In the genomic region with DNA sequence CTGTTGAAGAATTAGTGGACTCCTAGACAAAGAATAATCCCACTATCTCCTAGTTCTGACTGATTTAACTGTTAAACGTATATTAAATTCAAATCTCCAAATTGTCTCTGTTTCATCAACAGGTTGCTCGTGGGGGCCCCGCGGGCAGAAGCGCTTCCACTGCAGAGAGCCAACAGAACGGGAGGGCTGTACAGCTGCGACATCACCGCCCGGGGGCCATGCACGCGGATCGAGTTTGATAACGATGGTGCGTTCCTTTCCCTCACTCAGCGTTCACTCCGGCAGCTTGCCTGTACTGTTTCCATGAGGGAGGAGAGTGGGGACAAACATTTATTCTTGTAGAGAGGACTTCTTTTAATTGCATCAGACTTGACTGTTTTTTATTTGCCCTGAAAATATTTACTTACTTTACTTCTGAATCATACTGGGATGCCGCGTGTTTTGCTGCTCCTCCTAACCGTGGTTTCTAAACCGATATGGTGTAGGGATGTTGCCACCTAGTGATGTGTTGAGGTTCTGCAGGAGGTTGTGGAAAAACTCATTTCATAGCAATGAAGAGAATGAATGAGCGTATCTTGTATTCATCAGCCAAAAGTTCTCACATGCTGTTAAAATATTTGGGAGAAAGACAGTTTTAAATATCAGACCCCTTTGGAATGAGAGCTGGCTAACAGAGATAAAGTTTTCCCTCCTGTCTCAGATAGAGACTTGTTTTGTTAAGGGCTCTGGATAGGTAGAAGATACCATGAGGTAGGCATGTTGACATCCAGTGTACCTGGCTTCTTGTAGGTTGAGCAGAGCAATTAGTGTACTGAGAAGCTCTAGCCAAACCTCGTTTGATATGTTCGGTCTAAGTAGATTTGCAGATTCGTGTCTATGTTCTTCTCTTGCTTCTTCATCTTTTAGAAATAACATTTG, we compare ENCODE assay signal across 1 cellular context.
TF ChIP-seq lines count a peak whose summit lies in the region.

No MANE protein-coding gene starts in this region.

TF ChIP-seq in HepG2, 621 proteins besides CTCF, POLR2A, EP300 and RAD21 (continued from another document and continues in another):
- TF ChIP-seq, protein P1, sequence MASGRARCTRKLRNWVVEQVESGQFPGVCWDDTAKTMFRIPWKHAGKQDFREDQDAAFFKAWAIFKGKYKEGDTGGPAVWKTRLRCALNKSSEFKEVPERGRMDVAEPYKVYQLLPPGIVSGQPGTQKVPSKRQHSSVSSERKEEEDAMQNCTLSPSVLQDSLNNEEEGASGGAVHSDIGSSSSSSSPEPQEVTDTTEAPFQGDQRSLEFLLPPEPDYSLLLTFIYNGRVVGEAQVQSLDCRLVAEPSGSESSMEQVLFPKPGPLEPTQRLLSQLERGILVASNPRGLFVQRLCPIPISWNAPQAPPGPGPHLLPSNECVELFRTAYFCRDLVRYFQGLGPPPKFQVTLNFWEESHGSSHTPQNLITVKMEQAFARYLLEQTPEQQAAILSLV (CRISPR knock-in tag; IDR thresholded peaks at IDR 0.05; ENCODE audit: borderline replicate concordance), result peak; percentile 57; the same call in 1 of the 2 replicates
- TF ChIP-seq NAIF1 (CRISPR knock-in tag; IDR thresholded peaks at IDR 0.05; ENCODE audit: borderline replicate concordance) (no peak), SALL2 (CRISPR knock-in tag; IDR thresholded peaks at IDR 0.05) (no peak), IKZF1 (IDR thresholded peaks at IDR 0.05) (no peak), ZMYM4 (CRISPR knock-in tag; IDR thresholded peaks at IDR 0.05) (peak; percentile 61), FOSL2 (CRISPR knock-in tag; IDR thresholded peaks at IDR 0.05) (peak; percentile 94), NR2F1 (CRISPR knock-in tag; IDR thresholded peaks at IDR 0.05) (no peak; a peak in 1 of 4 replicates), RELA (CRISPR knock-in tag; IDR thresholded peaks at IDR 0.05) (no peak), SATB2 (CRISPR knock-in tag; IDR thresholded peaks at IDR 0.05) (no peak), ZKSCAN8 (CRISPR knock-in tag; IDR thresholded peaks at IDR 0.05; ENCODE audit: borderline replicate concordance) (peak; percentile 52; the same call in 1 of the 2 replicates), ZNF720 (CRISPR knock-in tag; IDR thresholded peaks at IDR 0.05) (no peak), ZNF747 (CRISPR knock-in tag; IDR thresholded peaks at IDR 0.05; ENCODE audit: borderline replicate concordance) (no peak), ZNF546 (CRISPR knock-in tag; conservative IDR thresholded peaks at IDR 0.05) (no peak), GATAD1 (CRISPR knock-in tag; IDR thresholded peaks at IDR 0.05) (peak; percentile 35; the same call in 1 of the 2 replicates), ZNF615 (CRISPR knock-in tag; IDR thresholded peaks at IDR 0.05; ENCODE audit: borderline replicate concordance) (no peak), ZNF354B (CRISPR knock-in tag; IDR thresholded peaks at IDR 0.05) (no peak), PAWR (CRISPR knock-in tag; IDR thresholded peaks at IDR 0.05; ENCODE audit: borderline replicate concordance) (no peak), NONO (IDR thresholded peaks at IDR 0.05) (no peak), NONO (CRISPR knock-in tag; conservative IDR thresholded peaks at IDR 0.05) (0 out of 2 replicates have a peak, but pooled peaks have one; percentile 21), PAF1 (CRISPR knock-in tag; IDR thresholded peaks at IDR 0.05) (no peak), ARNT2 (CRISPR knock-in tag; IDR thresholded peaks at IDR 0.05; ENCODE audit: low read depth) (no peak), RFX3 (CRISPR knock-in tag; IDR thresholded peaks at IDR 0.05) (no peak), FOXJ3 (CRISPR knock-in tag; IDR thresholded peaks at IDR 0.05; ENCODE audit: borderline replicate concordance) (peak; percentile 68; the same call in 1 of the 2 replicates), NKX3-1 (CRISPR knock-in tag; IDR thresholded peaks at IDR 0.05) (no peak)
- TF ChIP-seq, protein P2, sequence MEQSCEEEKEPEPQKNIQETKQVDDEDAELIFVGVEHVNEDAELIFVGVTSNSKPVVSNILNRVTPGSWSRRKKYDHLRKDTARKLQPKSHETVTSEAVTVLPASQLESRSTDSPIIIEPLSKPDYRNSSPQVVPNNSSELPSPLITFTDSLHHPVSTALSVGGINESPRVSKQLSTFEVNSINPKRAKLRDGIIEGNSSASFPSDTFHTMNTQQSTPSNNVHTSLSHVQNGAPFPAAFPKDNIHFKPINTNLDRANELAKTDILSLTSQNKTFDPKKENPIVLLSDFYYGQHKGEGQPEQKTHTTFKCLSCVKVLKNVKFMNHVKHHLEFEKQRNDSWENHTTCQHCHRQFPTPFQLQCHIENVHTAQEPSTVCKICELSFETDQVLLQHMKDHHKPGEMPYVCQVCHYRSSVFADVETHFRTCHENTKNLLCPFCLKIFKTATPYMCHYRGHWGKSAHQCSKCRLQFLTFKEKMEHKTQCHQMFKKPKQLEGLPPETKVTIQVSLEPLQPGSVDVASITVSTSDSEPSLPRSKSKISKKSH (CRISPR knock-in tag; IDR thresholded peaks at IDR 0.05; ENCODE audit: borderline replicate concordance), result no peak
- TF ChIP-seq, protein P3, sequence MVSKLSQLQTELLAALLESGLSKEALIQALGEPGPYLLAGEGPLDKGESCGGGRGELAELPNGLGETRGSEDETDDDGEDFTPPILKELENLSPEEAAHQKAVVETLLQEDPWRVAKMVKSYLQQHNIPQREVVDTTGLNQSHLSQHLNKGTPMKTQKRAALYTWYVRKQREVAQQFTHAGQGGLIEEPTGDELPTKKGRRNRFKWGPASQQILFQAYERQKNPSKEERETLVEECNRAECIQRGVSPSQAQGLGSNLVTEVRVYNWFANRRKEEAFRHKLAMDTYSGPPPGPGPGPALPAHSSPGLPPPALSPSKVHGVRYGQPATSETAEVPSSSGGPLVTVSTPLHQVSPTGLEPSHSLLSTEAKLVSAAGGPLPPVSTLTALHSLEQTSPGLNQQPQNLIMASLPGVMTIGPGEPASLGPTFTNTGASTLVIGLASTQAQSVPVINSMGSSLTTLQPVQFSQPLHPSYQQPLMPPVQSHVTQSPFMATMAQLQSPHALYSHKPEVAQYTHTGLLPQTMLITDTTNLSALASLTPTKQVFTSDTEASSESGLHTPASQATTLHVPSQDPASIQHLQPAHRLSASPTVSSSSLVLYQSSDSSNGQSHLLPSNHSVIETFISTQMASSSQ (IDR thresholded peaks at IDR 0.05; ENCODE audit: low read depth), result no peak
- TF ChIP-seq, protein P3 (CRISPR knock-in tag; IDR thresholded peaks at IDR 0.05; ENCODE audit: borderline replicate concordance), result 0 out of 2 replicates have a peak, but pooled peaks have one; percentile 51
- TF ChIP-seq, protein P4, sequence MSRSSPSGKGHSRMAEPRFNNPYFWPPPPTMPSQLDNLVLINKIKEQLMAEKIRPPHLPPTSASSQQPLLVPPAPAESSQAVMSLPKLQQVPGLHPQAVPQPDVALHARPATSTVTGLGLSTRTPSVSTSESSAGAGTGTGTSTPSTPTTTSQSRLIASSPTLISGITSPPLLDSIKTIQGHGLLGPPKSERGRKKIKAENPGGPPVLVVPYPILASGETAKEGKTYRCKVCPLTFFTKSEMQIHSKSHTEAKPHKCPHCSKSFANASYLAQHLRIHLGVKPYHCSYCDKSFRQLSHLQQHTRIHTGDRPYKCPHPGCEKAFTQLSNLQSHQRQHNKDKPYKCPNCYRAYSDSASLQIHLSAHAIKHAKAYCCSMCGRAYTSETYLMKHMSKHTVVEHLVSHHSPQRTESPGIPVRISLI (CRISPR knock-in tag; IDR thresholded peaks at IDR 0.05; ENCODE audit: borderline replicate concordance), result peak; percentile 37; the same call in 1 of the 2 replicates
- TF ChIP-seq, protein P5, sequence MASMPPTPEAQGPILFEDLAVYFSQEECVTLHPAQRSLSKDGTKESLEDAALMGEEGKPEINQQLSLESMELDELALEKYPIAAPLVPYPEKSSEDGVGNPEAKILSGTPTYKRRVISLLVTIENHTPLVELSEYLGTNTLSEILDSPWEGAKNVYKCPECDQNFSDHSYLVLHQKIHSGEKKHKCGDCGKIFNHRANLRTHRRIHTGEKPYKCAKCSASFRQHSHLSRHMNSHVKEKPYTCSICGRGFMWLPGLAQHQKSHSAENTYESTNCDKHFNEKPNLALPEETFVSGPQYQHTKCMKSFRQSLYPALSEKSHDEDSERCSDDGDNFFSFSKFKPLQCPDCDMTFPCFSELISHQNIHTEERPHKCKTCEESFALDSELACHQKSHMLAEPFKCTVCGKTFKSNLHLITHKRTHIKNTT (CRISPR knock-in tag; IDR thresholded peaks at IDR 0.05), result no peak
- TF ChIP-seq, protein P6, sequence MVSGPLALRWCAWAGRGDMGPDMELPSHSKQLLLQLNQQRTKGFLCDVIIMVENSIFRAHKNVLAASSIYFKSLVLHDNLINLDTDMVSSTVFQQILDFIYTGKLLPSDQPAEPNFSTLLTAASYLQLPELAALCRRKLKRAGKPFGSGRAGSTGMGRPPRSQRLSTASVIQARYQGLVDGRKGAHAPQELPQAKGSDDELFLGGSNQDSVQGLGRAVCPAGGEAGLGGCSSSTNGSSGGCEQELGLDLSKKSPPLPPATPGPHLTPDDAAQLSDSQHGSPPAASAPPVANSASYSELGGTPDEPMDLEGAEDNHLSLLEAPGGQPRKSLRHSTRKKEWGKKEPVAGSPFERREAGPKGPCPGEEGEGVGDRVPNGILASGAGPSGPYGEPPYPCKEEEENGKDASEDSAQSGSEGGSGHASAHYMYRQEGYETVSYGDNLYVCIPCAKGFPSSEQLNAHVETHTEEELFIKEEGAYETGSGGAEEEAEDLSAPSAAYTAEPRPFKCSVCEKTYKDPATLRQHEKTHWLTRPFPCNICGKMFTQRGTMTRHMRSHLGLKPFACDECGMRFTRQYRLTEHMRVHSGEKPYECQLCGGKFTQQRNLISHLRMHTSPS (CRISPR knock-in tag; IDR thresholded peaks at IDR 0.05; ENCODE audit: low read depth), result no peak
- TF ChIP-seq, protein P7, sequence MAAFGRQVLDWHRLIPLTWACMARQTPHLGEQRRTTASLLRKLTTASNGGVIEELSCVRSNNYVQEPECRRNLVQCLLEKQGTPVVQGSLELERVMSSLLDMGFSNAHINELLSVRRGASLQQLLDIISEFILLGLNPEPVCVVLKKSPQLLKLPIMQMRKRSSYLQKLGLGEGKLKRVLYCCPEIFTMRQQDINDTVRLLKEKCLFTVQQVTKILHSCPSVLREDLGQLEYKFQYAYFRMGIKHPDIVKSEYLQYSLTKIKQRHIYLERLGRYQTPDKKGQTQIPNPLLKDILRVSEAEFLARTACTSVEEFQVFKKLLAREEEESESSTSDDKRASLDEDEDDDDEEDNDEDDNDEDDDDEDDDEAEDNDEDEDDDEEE (CRISPR knock-in tag; IDR thresholded peaks at IDR 0.05), result no peak
- TF ChIP-seq, protein P8, sequence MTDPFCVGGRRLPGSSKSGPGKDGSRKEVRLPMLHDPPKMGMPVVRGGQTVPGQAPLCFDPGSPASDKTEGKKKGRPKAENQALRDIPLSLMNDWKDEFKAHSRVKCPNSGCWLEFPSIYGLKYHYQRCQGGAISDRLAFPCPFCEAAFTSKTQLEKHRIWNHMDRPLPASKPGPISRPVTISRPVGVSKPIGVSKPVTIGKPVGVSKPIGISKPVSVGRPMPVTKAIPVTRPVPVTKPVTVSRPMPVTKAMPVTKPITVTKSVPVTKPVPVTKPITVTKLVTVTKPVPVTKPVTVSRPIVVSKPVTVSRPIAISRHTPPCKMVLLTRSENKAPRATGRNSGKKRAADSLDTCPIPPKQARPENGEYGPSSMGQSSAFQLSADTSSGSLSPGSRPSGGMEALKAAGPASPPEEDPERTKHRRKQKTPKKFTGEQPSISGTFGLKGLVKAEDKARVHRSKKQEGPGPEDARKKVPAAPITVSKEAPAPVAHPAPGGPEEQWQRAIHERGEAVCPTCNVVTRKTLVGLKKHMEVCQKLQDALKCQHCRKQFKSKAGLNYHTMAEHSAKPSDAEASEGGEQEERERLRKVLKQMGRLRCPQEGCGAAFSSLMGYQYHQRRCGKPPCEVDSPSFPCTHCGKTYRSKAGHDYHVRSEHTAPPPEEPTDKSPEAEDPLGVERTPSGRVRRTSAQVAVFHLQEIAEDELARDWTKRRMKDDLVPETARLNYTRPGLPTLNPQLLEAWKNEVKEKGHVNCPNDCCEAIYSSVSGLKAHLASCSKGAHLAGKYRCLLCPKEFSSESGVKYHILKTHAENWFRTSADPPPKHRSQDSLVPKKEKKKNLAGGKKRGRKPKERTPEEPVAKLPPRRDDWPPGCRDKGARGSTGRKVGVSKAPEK (CRISPR knock-in tag; IDR thresholded peaks at IDR 0.05; ENCODE audit: borderline replicate concordance), result 0 out of 2 replicates have a peak, but pooled peaks have one; percentile 69
- TF ChIP-seq, protein P9, sequence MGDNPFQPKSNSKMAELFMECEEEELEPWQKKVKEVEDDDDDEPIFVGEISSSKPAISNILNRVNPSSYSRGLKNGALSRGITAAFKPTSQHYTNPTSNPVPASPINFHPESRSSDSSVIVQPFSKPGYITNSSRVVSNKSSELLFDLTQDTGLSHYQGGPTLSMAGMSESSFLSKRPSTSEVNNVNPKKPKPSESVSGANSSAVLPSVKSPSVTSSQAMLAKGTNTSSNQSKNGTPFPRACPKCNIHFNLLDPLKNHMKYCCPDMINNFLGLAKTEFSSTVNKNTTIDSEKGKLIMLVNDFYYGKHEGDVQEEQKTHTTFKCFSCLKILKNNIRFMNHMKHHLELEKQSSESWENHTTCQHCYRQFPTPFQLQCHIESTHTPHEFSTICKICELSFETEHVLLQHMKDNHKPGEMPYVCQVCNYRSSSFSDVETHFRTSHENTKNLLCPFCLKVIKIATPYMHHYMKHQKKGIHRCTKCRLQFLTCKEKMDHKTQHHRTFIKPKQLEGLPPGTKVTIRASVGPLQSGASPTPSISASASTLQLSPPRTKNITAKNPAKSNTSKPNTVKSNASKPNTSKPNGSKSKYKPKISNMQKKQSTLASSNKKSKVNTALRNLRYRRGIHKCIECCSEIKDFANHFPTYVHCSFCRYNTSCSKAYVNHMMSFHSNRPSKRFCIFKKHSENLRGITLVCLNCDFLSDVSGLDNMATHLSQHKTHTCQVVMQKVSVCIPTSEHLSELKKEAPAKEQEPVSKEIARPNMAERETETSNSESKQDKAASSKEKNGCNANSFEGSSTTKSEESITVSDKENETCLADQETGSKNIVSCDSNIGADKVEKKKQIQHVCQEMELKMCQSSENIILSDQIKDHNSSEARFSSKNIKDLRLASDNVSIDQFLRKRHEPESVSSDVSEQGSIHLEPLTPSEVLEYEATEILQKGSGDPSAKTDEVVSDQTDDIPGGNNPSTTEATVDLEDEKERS (CRISPR knock-in tag; IDR thresholded peaks at IDR 0.05), result no peak
